Comparison of ENCODE assay signal across 8 cellular contexts in genomic region chr17:76382305-76382802, GRCh38. TPM values are rescaled to one million over a fixed set of nuclear protein-coding genes. Genes with fewer than 3 reads are reported as not detected.
A peak's percentile ranks its signal among the peaks of the same experiment; 100 is the strongest.
DNase-seq lines count a peak whose midpoint lies in the region; ATAC-seq and FAIRE-seq lines count a peak whose summit lies in the region.

No MANE protein-coding gene starts in this region.

- H3K27ac ChIP-seq in HUES64 (ENCODE audit: low read depth, low read length): no peak overlapping the region
- H3K27ac ChIP-seq in iPS DF 6.9 (ENCODE audit: low read length): no peak overlapping the region
- peak overlapping the region in 1 of 2 donors; percentile 89 for H3K27ac ChIP-seq in small intestine (ENCODE audit: low read depth in 1 of 2, low read length in 1 of 2)

- H3K4me1 ChIP-seq in HUES64 (ENCODE audit: insufficient read depth, low read length) (peaks cover 8% of the 10 kb centered on the region; the same call in 1 of the 2 replicates), iPS DF 6.9 (ENCODE audit: control insufficient read depth, insufficient read depth, low read length) (peaks cover 5% of the 10 kb centered on the region; the same call in 1 of the 2 replicates), small intestine (ENCODE audit: control insufficient read depth in 2 of 2, insufficient read depth in 1 of 2, low read depth in 1 of 2, low read length in 1 of 2) (no peaks in the 10 kb centered on the region)

- H3K36me3 ChIP-seq in HUES64 (ENCODE audit: insufficient read depth, low read length): no peaks in the 10 kb centered on the region
- H3K36me3 ChIP-seq in iPS DF 6.9 (ENCODE audit: control insufficient read depth, insufficient read depth, low read length): no peaks in the 10 kb centered on the region
- no peaks in the 10 kb centered on the region for H3K36me3 ChIP-seq in small intestine (ENCODE audit: control insufficient read depth in 2 of 2, insufficient read depth in 2 of 2, low read length in 2 of 2)

- H3K4me3 Mint-ChIP-seq in activated naive CD4-positive, alpha-beta T cell treated with anti-CD3 and anti-CD28 coated beads, Interleukin-2, amount 50 U/mL, for 24 hours: peak overlapping the region; percentile 92

- WGBS in HUES64: under 1% methylated on average over 21 of the region's 21 CpGs
- WGBS in iPS DF 6.9 (ENCODE audit: insufficient coverage, insufficient read length): no CpG with 5 or more reads among the region's 21 CpGs
- 7 to 25% (median 21%) methylated on average over 19 to 21 of the region's 21 CpGs for WGBS in small intestine, 3 donors

- DNase-seq in iPS DF 6.9 (ENCODE audit: low read depth, low spot score) (no peak), small intestine (no peak), NOMO-1 (lab: John Stamatoyannopoulos, UW; ENCODE audit: unreplicated experiment in 2 of 2) (no peak), MV-4-11 (lab: John Stamatoyannopoulos, UW) (no peak)

- H3K9ac ChIP-seq in HUES64 (ENCODE audit: low read depth, low read length): peak overlapping the region; percentile 15; the same call in 1 of the 2 replicates

- ATAC-seq in GM19397 (IDR thresholded peaks at IDR 0.05; ENCODE audit: unreplicated experiment): no peak
- no peak for ATAC-seq in GM18517 (IDR thresholded peaks at IDR 0.05; ENCODE audit: unreplicated experiment)

- H3K9me3 ChIP-seq in HUES64 (ENCODE audit: insufficient read depth, low read depth, low read length): no peaks in the 10 kb centered on the region
- H3K9me3 ChIP-seq in iPS DF 6.9 (ENCODE audit: control insufficient read depth, insufficient read depth, low read length): no peaks in the 10 kb centered on the region
- H3K9me3 ChIP-seq in small intestine (ENCODE audit: control insufficient read depth, low read depth): no peaks in the 10 kb centered on the region

- no peaks in the 10 kb centered on the region for H3K27me3 Mint-ChIP-seq in activated naive CD4-positive, alpha-beta T cell treated with anti-CD3 and anti-CD28 coated beads, Interleukin-2, amount 50 U/mL, for 24 hours

- peaks cover 14% of the 10 kb centered on the region for H3K4me1 Mint-ChIP-seq in activated naive CD4-positive, alpha-beta T cell treated with anti-CD3 and anti-CD28 coated beads, Interleukin-2, amount 50 U/mL, for 24 hours

- H3K4me3 ChIP-seq in HUES64 (ENCODE audit: low read length) (peak overlapping the region; percentile 61), iPS DF 6.9 (ENCODE audit: low read length) (peak overlapping the region; percentile 74; the same call in 1 of the 2 replicates), small intestine (ENCODE audit: low read depth in 1 of 2, low read length in 2 of 2) (peak overlapping the region; percentile 36 to 66)

- H3K36me3 Mint-ChIP-seq in activated naive CD4-positive, alpha-beta T cell treated with anti-CD3 and anti-CD28 coated beads, Interleukin-2, amount 50 U/mL, for 24 hours: no peaks in the 10 kb centered on the region

- H3K9me3 Mint-ChIP-seq in activated naive CD4-positive, alpha-beta T cell treated with anti-CD3 and anti-CD28 coated beads, Interleukin-2, amount 50 U/mL, for 24 hours: no peaks in the 10 kb centered on the region

- peak overlapping the region; percentile 59 for H3K27ac Mint-ChIP-seq in activated naive CD4-positive, alpha-beta T cell treated with anti-CD3 and anti-CD28 coated beads, Interleukin-2, amount 50 U/mL, for 24 hours

- no peak for FAIRE-seq in small intestine (lab: Jason Lieb, UNC)

- H3K27me3 ChIP-seq in HUES64 (ENCODE audit: insufficient read depth, low read length) (peaks cover 46% of the 10 kb centered on the region), iPS DF 6.9 (ENCODE audit: control insufficient read depth, insufficient read depth, low read length) (peaks cover 16% of the 10 kb centered on the region; the same call in 1 of the 2 replicates), small intestine (ENCODE audit: control insufficient read depth in 2 of 2, insufficient read depth in 2 of 2, low read length in 2 of 2) (no peaks in the 10 kb centered on the region)

RNA-seq across cellular contexts. Expression of gene SPHK1, which starts 2.1 kb away (rescaled TPM):
- polyA plus RNA-seq in HUES64 (2013, experiment 1 of 2): 1.8 TPM
- polyA plus RNA-seq in HUES64 (2013, experiment 2 of 2): 2.6 TPM
- 10 to 100 TPM; 10.5 to 12.7 (median 11.6) TPM for polyA plus RNA-seq in small intestine

RNA-seq across cellular contexts. Expression of gene PRPSAP1, which starts 28.6 kb away (rescaled TPM):
- polyA plus RNA-seq in HUES64 (2013, experiment 1 of 2): 33.4 TPM
- 40.6 TPM for polyA plus RNA-seq in HUES64 (2013, experiment 2 of 2)
- 10 to 100 TPM; 32.2 to 34.9 (median 32.5) TPM for polyA plus RNA-seq in small intestine
